ENCODE assay signal across 17 cellular contexts in the genomic region with DNA sequence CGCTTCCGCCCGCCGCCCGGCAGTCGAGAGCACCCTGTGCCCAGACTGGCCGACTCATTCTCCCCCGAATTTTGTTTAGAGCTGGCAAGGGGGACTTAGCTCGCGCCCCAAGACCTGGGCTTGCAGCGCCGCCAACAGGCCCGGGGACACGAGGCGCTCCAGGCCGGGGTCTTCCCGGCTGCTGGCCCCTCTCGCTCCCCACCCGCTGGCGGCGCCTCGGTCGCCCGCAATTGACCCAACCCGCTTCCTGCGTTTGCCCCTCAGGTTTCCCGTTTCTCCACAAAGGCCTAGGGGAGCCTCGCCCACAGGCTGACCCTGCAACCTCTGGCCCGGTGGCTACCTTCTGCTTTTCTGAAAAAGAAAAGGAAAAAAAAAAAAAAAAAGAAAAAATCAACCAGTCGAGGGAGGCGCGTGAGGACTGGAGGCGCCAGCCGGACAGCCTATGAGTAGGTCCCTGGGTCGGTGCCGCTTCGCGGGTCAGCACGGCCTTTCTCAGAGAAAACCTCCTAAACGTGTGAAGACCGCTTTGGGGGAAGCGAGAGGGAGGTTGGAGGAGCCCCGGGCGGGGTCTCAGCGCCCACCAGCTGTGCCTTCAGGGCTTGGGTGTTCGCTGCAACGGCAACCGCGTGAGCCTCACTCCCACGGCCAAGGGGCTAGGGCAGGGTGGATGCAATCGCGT. TPM values are rescaled to one million over a fixed set of nuclear protein-coding genes. Genes with fewer than 3 reads are reported as not detected.
DNase-seq lines count a peak whose midpoint lies in the region; ATAC-seq and TF ChIP-seq lines count a peak whose summit lies in the region.
"Had no signal": no experiment of that assay in that cellular context is flagged by ENCODE, and none has a peak within 500 bp of the region (broad histone marks: within the 10 kb centered on the region; RNA-seq: fewer than 3 reads in every experiment).

No MANE protein-coding gene starts in this region.

- H3K23me2 ChIP-seq in H9 (ENCODE audit: insufficient read length, low read depth, low read length, poor library complexity, severe bottlenecking) = peaks cover 21% of the 10 kb centered on the region

- H3K36me3 ChIP-seq in neural cell (ENCODE audit: insufficient read depth, low read length) = no peaks in the 10 kb centered on the region
- H3K36me3 ChIP-seq in mammary epithelial cell (ENCODE audit: insufficient read depth, low read length) = no peaks in the 10 kb centered on the region
- H3K36me3 ChIP-seq: HAP-1, MG63 had no signal

- TF ChIP-seq EP300 in neural cell (conservative IDR thresholded peaks at IDR 0.05; ENCODE audit: poor library complexity, severe bottlenecking) = no peak

- no peak overlapping the region for H2BK120ac ChIP-seq in H9 (ENCODE audit: low read depth, low read length, poor library complexity, severe bottlenecking)

- no peak overlapping the region for H2BK20ac ChIP-seq in H9 (ENCODE audit: low read depth, low read length, poor library complexity, severe bottlenecking)

- H3K9ac ChIP-seq in H9 (ENCODE audit: extremely low read depth, insufficient read length, low read length) = no peak overlapping the region
- H3K9ac ChIP-seq in neural cell (ENCODE audit: low read length) = no peak overlapping the region
- no peak overlapping the region for H3K9ac ChIP-seq in mammary epithelial cell (ENCODE audit: insufficient read depth, low read length)

- no peaks in the 10 kb centered on the region for H3K79me1 ChIP-seq in H9 (ENCODE audit: insufficient read depth, low read depth, low read length, poor library complexity, severe bottlenecking)

- no peak overlapping the region for H4K5ac ChIP-seq in H9 (ENCODE audit: insufficient read length, low read depth, low read length)

- H3K4me1 ChIP-seq in H9 (ENCODE audit: insufficient read depth, low read length) = peaks cover 2% of the 10 kb centered on the region; the same call in 1 of the 2 replicates
- peaks cover 19% of the 10 kb centered on the region for H3K4me1 ChIP-seq in mammary epithelial cell (ENCODE audit: insufficient read depth, low read length)

- H2BK12ac ChIP-seq in H9 (ENCODE audit: insufficient read length, low read depth, low read length) = no peak overlapping the region

- CTCF ChIA-PET in mammary epithelial cell (lab: Charles Lee; ENCODE audit: low non-redundant PET) = no interaction called here

- no peak overlapping the region for H2BK5ac ChIP-seq in H9 (ENCODE audit: insufficient read length, low read length)

- no peak overlapping the region for H4K91ac ChIP-seq in H9 (ENCODE audit: insufficient read length, low read depth, low read length)

- no peak overlapping the region for H2BK15ac ChIP-seq in H9 (ENCODE audit: low read depth, low read length)

- H3K9me3 Mint-ChIP-seq in CD14-positive monocyte (peaks cover 0 to 47% (median 25%) of the 10 kb centered on the region in 7 donors), H9 (peaks cover 4 to 6% of the 10 kb centered on the region in 2 experiments; a peak in 4 of 5 replicates)
- H3K9me3 Mint-ChIP-seq in effector memory CD8-positive, alpha-beta T cell = no peaks in the 10 kb centered on the region

- BruUV-seq in mammary epithelial cell (replicated peaks; lab: Mats Ljungman, UMichigan) = no TSS peak

- WGBS in H9 (ENCODE audit: extremely low coverage, insufficient read length, low lambda C conversion rate) = no CpG with 5 or more reads among the region's 52 CpGs
- WGBS in mammary epithelial cell (ENCODE audit: low coverage, missing lambda C conversion rate) = 32% methylated on average over 34 of the region's 52 CpGs

- peaks cover 95 to 99% (median 99%) of the 10 kb centered on the region in 3 donors for H3K27me3 Mint-ChIP-seq in CD14-positive monocyte (ENCODE audit: low read depth in 3 of 3)
- H3K27me3 Mint-ChIP-seq in H9 (ENCODE audit: low read depth) = peaks cover 98% of the 10 kb centered on the region
- H3K27me3 Mint-ChIP-seq in effector memory CD8-positive, alpha-beta T cell = peaks cover 99 to 100% of the 10 kb centered on the region in 2 donors

- TF ChIP-seq RAD21 in neural cell (conservative IDR thresholded peaks at IDR 0.05) = no peak

- intact Hi-C loops in CD14-positive monocyte (cut with micrococcal nuclease) = loop anchor here in 1 of 2 donors (5.0 kb wide), 1 partner anchor 388 kb away; no protein-coding TSS in a partner anchor
- intact Hi-C loops in mammary epithelial cell (cut with micrococcal nuclease) = loop anchor here (5.0 kb wide), 2 partner anchors 173 to 607 kb away; no protein-coding TSS in a partner anchor

- H3K36me3 Mint-ChIP-seq in CD14-positive monocyte = peaks cover 9 to 22% of the 10 kb centered on the region in 2 donors
- H3K36me3 Mint-ChIP-seq in H9 (ENCODE audit: insufficient read depth in 1 of 3, low read depth in 3 of 3) = no peaks in the 10 kb centered on the region
- no peaks in the 10 kb centered on the region for H3K36me3 Mint-ChIP-seq in effector memory CD8-positive, alpha-beta T cell (ENCODE audit: insufficient read depth)

- no peak for DNase-seq in CD14-positive monocyte (ENCODE audit: low spot score)
- DNase-seq in H9 = peak; percentile 70
- DNase-seq in effector memory CD8-positive, alpha-beta T cell = no peak
- no peak for DNase-seq in NCI-H128 (lab: John Stamatoyannopoulos, UW; ENCODE audit: unreplicated experiment)
- DNase-seq in NCI-H446 treated with DMSO at 0.1 percent for 48 hours (lab: John Stamatoyannopoulos, UW) = no peak
- DNase-seq in coronary artery (ENCODE audit: low spot score) = no peak
- DNase-seq in mammary epithelial cell = no peak
- DNase-seq: activated CD8-positive, alpha-beta memory T cell treated with anti-CD3 and anti-CD28 coated beads, Interleukin-2, amount 50 U/mL, for 4 hours; MG63; NK-92 treated with Interleukin-12 subunit alpha and Interleukin-12 subunit beta, amount 100 ng/mL, for 24 hours; stimulated activated CD4-positive, alpha-beta T cell treated with anti-CD3 and anti-CD28 coated beads, Interleukin-2, amount 100 ng/mL, for 48 hours; stimulated activated naive CD4-positive, alpha-beta T cell had no signal

- TF ChIP-seq CTCF in CD14-positive monocyte (IDR thresholded peaks at IDR 0.05) = peak; percentile 10
- TF ChIP-seq CTCF in H9 (conservative IDR thresholded peaks at IDR 0.05) = peak; percentile 64
- TF ChIP-seq CTCF in neural cell (IDR thresholded peaks at IDR 0.05; ENCODE audit: poor library complexity, severe bottlenecking) = no peak
- TF ChIP-seq CTCF in coronary artery (IDR thresholded peaks at IDR 0.05) = no peak
- no peak for TF ChIP-seq CTCF in mammary epithelial cell (conservative IDR thresholded peaks at IDR 0.05 in 1 of 2, IDR thresholded peaks at IDR 0.05 in 1 of 2; ENCODE audit: extremely low read depth in 1 of 2, insufficient read depth in 1 of 2, low read depth in 1 of 2, low read length in 2 of 2)

- H3F3A ChIP-seq in neural cell (ENCODE audit: insufficient read depth, low read length, poor library complexity, severe bottlenecking) = no peaks in the 10 kb centered on the region

- H4K20me1 ChIP-seq in H9 (ENCODE audit: control insufficient read depth, insufficient read depth, insufficient read length) (no peaks in the 10 kb centered on the region), neural cell (ENCODE audit: insufficient read depth) (no peaks in the 10 kb centered on the region), mammary epithelial cell (ENCODE audit: insufficient read depth, low read length) (no peaks in the 10 kb centered on the region)

- no peaks in the 10 kb centered on the region for H3K79me2 ChIP-seq in H9 (ENCODE audit: insufficient read depth, low read length)
- H3K79me2 ChIP-seq in neural cell (replicated peaks; ENCODE audit: insufficient read depth, low read length) = no peaks in the 10 kb centered on the region
- H3K79me2 ChIP-seq in mammary epithelial cell (ENCODE audit: insufficient read depth, low read length) = no peaks in the 10 kb centered on the region

- no peak overlapping the region for H3K23ac ChIP-seq in H9 (ENCODE audit: insufficient read length, low read depth, low read length)

- no peak overlapping the region for H3K4me3 ChIP-seq in neural cell (ENCODE audit: low read length)
- H3K4me3 ChIP-seq in coronary artery = no peak overlapping the region
- H3K4me3 ChIP-seq in mammary epithelial cell (replicated peaks in 1 of 3; ENCODE audit: insufficient read depth in 1 of 3, low read depth in 2 of 3, low read length in 3 of 3) = no peak overlapping the region
- H3K4me3 ChIP-seq: HAP-1, MG63, SK-N-MC had no signal

- H3K27ac ChIP-seq in H9 (ENCODE audit: insufficient read length, low read depth, low read length) (no peak overlapping the region), neural cell (ENCODE audit: low read length) (no peak overlapping the region), coronary artery (no peak overlapping the region), mammary epithelial cell (ENCODE audit: insufficient read depth, low read depth, low read length) (no peak overlapping the region)
- H3K27ac ChIP-seq: SK-N-MC had no signal

- no peak overlapping the region for H3K4ac ChIP-seq in H9 (ENCODE audit: low read depth, low read length)

- H3K56ac ChIP-seq in H9 (ENCODE audit: insufficient read length, low read depth, low read length) = no peak overlapping the region

- in situ Hi-C loops in mammary epithelial cell (cut with MboI; ENCODE audit: low sequenced_read_pairs in 2 of 2) = loop anchor here (10.0 kb wide), 2 partner anchors 375 to 395 kb away; no protein-coding TSS in a partner anchor

- H3K9me3 ChIP-seq in H9 (ENCODE audit: control insufficient read depth, low read depth, low read length) = no peaks in the 10 kb centered on the region
- H3K9me3 ChIP-seq in neural cell (ENCODE audit: low read length) = no peaks in the 10 kb centered on the region
- no peaks in the 10 kb centered on the region for H3K9me3 ChIP-seq in mammary epithelial cell (replicated peaks; ENCODE audit: insufficient read depth, low read length)
- H3K9me3 ChIP-seq: HAP-1, MG63 had no signal

- no peaks in the 10 kb centered on the region for H3K9me2 ChIP-seq in neural cell (ENCODE audit: insufficient read depth, low read length)

- no peak overlapping the region for H3K18ac ChIP-seq in H9 (ENCODE audit: insufficient read length, low read depth, low read length)

- no peak overlapping the region for H3K14ac ChIP-seq in H9 (ENCODE audit: insufficient read depth, low read length)

- H3K4me1 Mint-ChIP-seq in CD14-positive monocyte = peaks cover 56% of the 10 kb centered on the region
- H3K4me1 Mint-ChIP-seq in H9 = peaks cover 35 to 49% of the 10 kb centered on the region in 2 experiments
- peaks cover 29 to 32% of the 10 kb centered on the region in 2 donors for H3K4me1 Mint-ChIP-seq in effector memory CD8-positive, alpha-beta T cell (ENCODE audit: low read depth in 2 of 2)

- ATAC-seq in effector memory CD8-positive, alpha-beta T cell (replicated peaks) = no peak

- H3K4me2 ChIP-seq in H9 (ENCODE audit: insufficient read depth, insufficient read length, low read length) (peak overlapping the region; percentile 84), neural cell (ENCODE audit: low read length) (no peak overlapping the region), mammary epithelial cell (ENCODE audit: insufficient read depth, low read depth, low read length) (no peak overlapping the region)

- H3K27me3 ChIP-seq in H9 (ENCODE audit: insufficient read depth, low read length) (peaks cover 79% of the 10 kb centered on the region), neural cell (ENCODE audit: insufficient read depth, low read depth, low read length) (peaks cover 100% of the 10 kb centered on the region), mammary epithelial cell (ENCODE audit: insufficient read depth, low read length) (peaks cover 40% of the 10 kb centered on the region)
- H3K27me3 ChIP-seq: MG63 had no signal

- dilution Hi-C loops in mammary epithelial cell (cut with HindIII; ENCODE audit: low sequenced_read_pairs) = no loop called here

- peak overlapping the region in 1 of 7 donors; percentile 30 for H3K27ac Mint-ChIP-seq in CD14-positive monocyte
- H3K27ac Mint-ChIP-seq in H9 = no peak overlapping the region
- no peak overlapping the region for H3K27ac Mint-ChIP-seq in effector memory CD8-positive, alpha-beta T cell

- no peak overlapping the region for H3T11ph ChIP-seq in H9 (ENCODE audit: low read length)

- no peak overlapping the region for H4K8ac ChIP-seq in H9 (replicated peaks; ENCODE audit: insufficient read length, low read depth, low read length)

- H3K4me3 Mint-ChIP-seq in CD14-positive monocyte (peak overlapping the region in 1 of 2 donors; percentile 87), H9 (peak overlapping the region; percentile 37 to 81)
- H3K4me3 Mint-ChIP-seq in effector memory CD8-positive, alpha-beta T cell = peak overlapping the region; percentile 69 to 76

- H2AFZ ChIP-seq in H9 (ENCODE audit: low read length) = no peak overlapping the region
- H2AFZ ChIP-seq in neural cell (ENCODE audit: low read depth, low read length) = no peak overlapping the region
- H2AFZ ChIP-seq in mammary epithelial cell (ENCODE audit: low read depth, low read length) = no peak overlapping the region

- H2AK5ac ChIP-seq in H9 (ENCODE audit: insufficient read length, low read length) = no peak overlapping the region

RNA-seq across cellular contexts. Expression of a gene that starts 7.2 kb away (rescaled TPM):
- polyA plus RNA-seq in CD14-positive monocyte (not detected), neural cell (not detected in 2 replicates), mammary epithelial cell (0.48 TPM)
- total RNA-seq in H9 (2021) (0.22 and 0.29 TPM in 2 replicates), mammary epithelial cell (1 to 10 TPM in 1 of 2 donors, under 1 TPM in 1; 0.64 to 1.5 TPM)
- polyA minus RNA-seq in neural cell (not detected in 2 replicates), mammary epithelial cell (not detected)
- total RNA-seq: aorta, lung microvascular endothelial cell had no signal
- polyA plus RNA-seq: aorta had no signal

RNA-seq across cellular contexts. Expression of a gene that starts 7.3 kb away (rescaled TPM):
- polyA plus RNA-seq in CD14-positive monocyte (not detected), neural cell (not detected in 2 replicates), mammary epithelial cell (0.09 TPM)
- total RNA-seq in H9 (2021) (0.31 and 0.55 TPM in 2 replicates), mammary epithelial cell (under 1 TPM; 0.42 to 0.50 TPM)
- polyA minus RNA-seq in neural cell (not detected in 2 replicates), mammary epithelial cell (not detected)
- total RNA-seq: aorta, lung microvascular endothelial cell had no signal
- polyA plus RNA-seq: aorta had no signal

Comparison
In these comparisons a context has a peak if more than half of its experiments do, and no peak if none do; other contexts are left out.
1. CTCF ChIP-seq: peak in CD14-positive monocyte (single experiment) and H9 (single experiment); none in neural cell (single experiment), coronary artery (single experiment) and mammary epithelial cell (0 of 2).